ENCODE assay signal across 17 cellular contexts in the genomic region with DNA sequence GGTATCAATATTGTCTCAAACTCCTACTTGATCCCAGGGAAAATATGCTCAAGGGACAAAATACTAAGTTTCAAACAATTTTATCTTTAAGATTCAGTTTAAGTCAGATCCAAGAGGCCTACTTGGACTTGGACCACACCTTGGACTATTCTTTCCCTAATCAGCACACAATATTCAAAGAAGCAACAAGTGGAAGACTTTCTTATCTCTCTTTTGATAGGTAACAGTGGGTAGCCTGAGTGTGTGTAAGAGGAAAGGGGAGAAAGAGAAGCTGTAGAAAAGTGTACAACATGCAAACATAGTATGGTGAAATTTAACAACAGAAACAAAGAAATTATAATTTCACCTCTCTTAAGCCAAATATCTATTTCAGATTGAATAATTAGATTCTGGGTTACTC. TPM values are rescaled to one million over a fixed set of nuclear protein-coding genes. Genes with fewer than 3 reads are reported as not detected.
DNase-seq lines count a peak whose midpoint lies in the region; ATAC-seq and TF ChIP-seq lines count a peak whose summit lies in the region.
"Had no signal": no experiment of that assay in that cellular context is flagged by ENCODE, and none has a peak within 500 bp of the region (broad histone marks: within the 10 kb centered on the region; RNA-seq: fewer than 3 reads in every experiment).

No MANE protein-coding gene starts in this region.

- H3K4me3 ChIP-seq in CD8-positive, alpha-beta T cell (ENCODE audit: low read depth, low read length): no peak overlapping the region
- no peak overlapping the region for H3K4me3 ChIP-seq in A673 (ENCODE audit: low read depth, low read length, poor library complexity, severe bottlenecking)
- H3K4me3 ChIP-seq: BLaER1 had no signal

- POLR2A ChIA-PET in CD8-positive, alpha-beta T cell (lab: Charles Lee): no interaction called here
- POLR2A ChIA-PET in A673 (lab: Charles Lee; ENCODE audit: low non-redundant PET): no interaction called here

- no peak overlapping the region for H3K4me3 Mint-ChIP-seq in activated T-cell treated with anti-CD3 and anti-CD28 coated beads, Interleukin-2, amount 50 U/mL, for 24 hours
- no peak overlapping the region for H3K4me3 Mint-ChIP-seq in activated T-cell treated with anti-CD3 and anti-CD28 coated beads, Interleukin-2, amount 50 U/mL, for 4 hours
- no peak overlapping the region for H3K4me3 Mint-ChIP-seq in CD8-positive, alpha-beta T cell
- H3K4me3 Mint-ChIP-seq in central memory CD8-positive, alpha-beta T cell: no peak overlapping the region
- no peak overlapping the region for H3K4me3 Mint-ChIP-seq in naive B cell

- H3K9me3 Mint-ChIP-seq in activated T-cell treated with anti-CD3 and anti-CD28 coated beads, Interleukin-2, amount 50 U/mL, for 24 hours: no peaks in the 10 kb centered on the region
- H3K9me3 Mint-ChIP-seq in activated T-cell treated with anti-CD3 and anti-CD28 coated beads, Interleukin-2, amount 50 U/mL, for 4 hours: no peaks in the 10 kb centered on the region
- no peaks in the 10 kb centered on the region for H3K9me3 Mint-ChIP-seq in CD8-positive, alpha-beta T cell
- H3K9me3 Mint-ChIP-seq in central memory CD8-positive, alpha-beta T cell: no peaks in the 10 kb centered on the region
- no peaks in the 10 kb centered on the region for H3K9me3 Mint-ChIP-seq in naive B cell

- H3K36me3 ChIP-seq in CD8-positive, alpha-beta T cell (ENCODE audit: insufficient read depth, low read length): no peaks in the 10 kb centered on the region
- no peaks in the 10 kb centered on the region for H3K36me3 ChIP-seq in A673 (ENCODE audit: insufficient read depth, low read length, poor library complexity, severe bottlenecking)

- H3K27ac ChIP-seq in CD8-positive, alpha-beta T cell (ENCODE audit: low read depth, low read length): no peak overlapping the region
- no peak overlapping the region for H3K27ac ChIP-seq in A673 (ENCODE audit: low read depth, low read length, poor library complexity, severe bottlenecking)
- H3K27ac ChIP-seq: BLaER1 had no signal

- H3K27ac Mint-ChIP-seq in activated T-cell treated with anti-CD3 and anti-CD28 coated beads, Interleukin-2, amount 50 U/mL, for 24 hours: peak overlapping the region; percentile 6
- H3K27ac Mint-ChIP-seq in CD8-positive, alpha-beta T cell: peak overlapping the region; percentile 5
- H3K27ac Mint-ChIP-seq in central memory CD8-positive, alpha-beta T cell (ENCODE audit: low read depth): peak overlapping the region; percentile 80
- H3K27ac Mint-ChIP-seq in naive B cell: peak overlapping the region in 4 of 6 donors; percentile 1 to 88 (median 50)

- in situ Hi-C loops in ACHN (cut with HindIII; ENCODE audit: low pct_ligation_motif_present, low pct_unique_long_range_greater_than_20kb, low sequenced_read_pairs): no loop called here

- no peak for DNase-seq in activated T-cell treated with anti-CD3 and anti-CD28 coated beads, Interleukin-2, amount 50 U/mL, for 24 hours
- DNase-seq in activated T-cell treated with anti-CD3 and anti-CD28 coated beads, Interleukin-2, amount 50 U/mL, for 4 hours: no peak
- DNase-seq in CD8-positive, alpha-beta T cell: no peak
- DNase-seq in central memory CD8-positive, alpha-beta T cell (ENCODE audit: low spot score in 2 of 2): no peak
- DNase-seq in naive B cell: no peak
- DNase-seq in ACHN: no peak
- DNase-seq in sciatic nerve (ENCODE audit: low spot score): no peak
- no peak for DNase-seq in A673 (ENCODE audit: low spot score)
- DNase-seq: DMS79, NCI-H1092 treated with DMSO at 0.1 percent for 48 hours, NCI-H2081, NCI-H510A treated with DMSO at 0.1 percent for 48 hours, NCI-H82, PC-3, RPMI8226, SIG-M5 had no signal

- no peak for ATAC-seq in activated T-cell treated with anti-CD3 and anti-CD28 coated beads, Interleukin-2, amount 50 U/mL, for 4 hours
- ATAC-seq in CD8-positive, alpha-beta T cell: no peak
- no peak for ATAC-seq in central memory CD8-positive, alpha-beta T cell (replicated peaks; ENCODE audit: extremely low read depth, poor library complexity, severe bottlenecking)
- ATAC-seq in naive B cell (ENCODE audit: low read depth in 2 of 2) (no peak), sciatic nerve (no peak)
- ATAC-seq: PC-3 had no signal

- peaks cover 50% of the 10 kb centered on the region for H3K4me1 Mint-ChIP-seq in activated T-cell treated with anti-CD3 and anti-CD28 coated beads, Interleukin-2, amount 50 U/mL, for 24 hours (ENCODE audit: low read depth)
- H3K4me1 Mint-ChIP-seq in activated T-cell treated with anti-CD3 and anti-CD28 coated beads, Interleukin-2, amount 50 U/mL, for 4 hours (ENCODE audit: low read depth): peaks cover 42% of the 10 kb centered on the region
- peaks cover 45% of the 10 kb centered on the region for H3K4me1 Mint-ChIP-seq in CD8-positive, alpha-beta T cell (ENCODE audit: low read depth)
- H3K4me1 Mint-ChIP-seq in central memory CD8-positive, alpha-beta T cell: peaks cover 38% of the 10 kb centered on the region
- peaks cover 16 to 40% (median 37%) of the 10 kb centered on the region in 3 donors for H3K4me1 Mint-ChIP-seq in naive B cell

- intact Hi-C loops in CD8-positive, alpha-beta T cell (cut with DNase I, micrococcal nuclease): no loop called here
- intact Hi-C loops in sciatic nerve (cut with DNase I): no loop called here
- intact Hi-C loops in A673 (cut with micrococcal nuclease; ENCODE audit: unreplicated experiment): no loop called here

- no peaks in the 10 kb centered on the region for H3K27me3 ChIP-seq in CD8-positive, alpha-beta T cell (ENCODE audit: insufficient read depth, low read length)
- H3K27me3 ChIP-seq in A673 (replicated peaks; ENCODE audit: insufficient read depth, low read depth, low read length, poor library complexity): no peaks in the 10 kb centered on the region
- H3K27me3 ChIP-seq: BLaER1 had no signal

- no peak for TF ChIP-seq CTCF in CD8-positive, alpha-beta T cell (IDR thresholded peaks at IDR 0.05)
- TF ChIP-seq CTCF in A673 (conservative IDR thresholded peaks at IDR 0.05; ENCODE audit: low read depth, low read length): no peak

- H3K4me1 ChIP-seq in CD8-positive, alpha-beta T cell (ENCODE audit: insufficient read depth, low read length): peaks cover 15% of the 10 kb centered on the region
- H3K4me1 ChIP-seq in A673 (ENCODE audit: insufficient read depth, low read length, poor library complexity, severe bottlenecking): no peaks in the 10 kb centered on the region

- no peaks in the 10 kb centered on the region for H3K9me3 ChIP-seq in CD8-positive, alpha-beta T cell (ENCODE audit: low read length)
- no peaks in the 10 kb centered on the region for H3K9me3 ChIP-seq in A673 (ENCODE audit: low read depth, low read length, poor library complexity, severe bottlenecking)

- peaks cover 29% of the 10 kb centered on the region for H3K36me3 Mint-ChIP-seq in activated T-cell treated with anti-CD3 and anti-CD28 coated beads, Interleukin-2, amount 50 U/mL, for 24 hours (ENCODE audit: low read depth)
- peaks cover 9% of the 10 kb centered on the region for H3K36me3 Mint-ChIP-seq in activated T-cell treated with anti-CD3 and anti-CD28 coated beads, Interleukin-2, amount 50 U/mL, for 4 hours (ENCODE audit: insufficient read depth)
- peaks cover 15% of the 10 kb centered on the region for H3K36me3 Mint-ChIP-seq in CD8-positive, alpha-beta T cell
- peaks cover 4% of the 10 kb centered on the region for H3K36me3 Mint-ChIP-seq in central memory CD8-positive, alpha-beta T cell (ENCODE audit: insufficient read depth)
- no peaks in the 10 kb centered on the region for H3K36me3 Mint-ChIP-seq in naive B cell

- no peaks in the 10 kb centered on the region for H3K27me3 Mint-ChIP-seq in activated T-cell treated with anti-CD3 and anti-CD28 coated beads, Interleukin-2, amount 50 U/mL, for 24 hours
- H3K27me3 Mint-ChIP-seq in activated T-cell treated with anti-CD3 and anti-CD28 coated beads, Interleukin-2, amount 50 U/mL, for 4 hours (ENCODE audit: low read depth): no peaks in the 10 kb centered on the region
- H3K27me3 Mint-ChIP-seq in CD8-positive, alpha-beta T cell (ENCODE audit: low read depth): no peaks in the 10 kb centered on the region
- no peaks in the 10 kb centered on the region for H3K27me3 Mint-ChIP-seq in central memory CD8-positive, alpha-beta T cell
- no peaks in the 10 kb centered on the region for H3K27me3 Mint-ChIP-seq in naive B cell

- no TSS peak for BruUV-seq in A673 (replicated peaks; lab: Mats Ljungman, UMichigan)

- CTCF ChIA-PET in CD8-positive, alpha-beta T cell (lab: Charles Lee): interaction anchor here (1.7 kb wide), 1 partner anchor 15 kb away, joined by 5 read pairs; no protein-coding TSS in a partner anchor
- CTCF ChIA-PET in A673 (lab: Charles Lee): no interaction called here

RNA-seq across cellular contexts. Expression of a gene that starts 6.5 kb away (rescaled TPM):
- 10 to 100 TPM; 39.0 to 48.0 (median 39.0) TPM for total RNA-seq in activated T-cell treated with anti-CD3 and anti-CD28 coated beads, Interleukin-2, amount 50 U/mL, for 4 hours
- 10 to 100 TPM; 45.2 to 46.2 TPM for total RNA-seq in CD8-positive, alpha-beta T cell
- 100 to 1,000 TPM in 1 of 6 donors, 10 to 100 TPM in 5; 45.2 to 126 (median 55.7) TPM for polyA plus RNA-seq in naive B cell (ENCODE audit: low read depth in 6 of 6)
- total RNA-seq in sciatic nerve (51.9 TPM), A673 (2021) (57.0 and 63.7 TPM in 2 replicates)

RNA-seq across cellular contexts. Expression of a gene that starts 48.6 kb away (rescaled TPM):
- total RNA-seq in activated T-cell treated with anti-CD3 and anti-CD28 coated beads, Interleukin-2, amount 50 U/mL, for 4 hours: 10 to 100 TPM; 45.9 to 50.1 (median 46.5) TPM
- total RNA-seq in CD8-positive, alpha-beta T cell: 10 to 100 TPM; 42.2 to 43.3 TPM
- 100 to 1,000 TPM; 171 to 225 (median 208) TPM for polyA plus RNA-seq in naive B cell (ENCODE audit: low read depth in 6 of 6)
- total RNA-seq in sciatic nerve (45.8 TPM), A673 (2021) (25.4 and 28.7 TPM in 2 replicates)

RNA-seq across cellular contexts. Expression of a gene that starts 56.8 kb away (rescaled TPM):
- 1 to 10 TPM in 1 of 3 donors, under 1 TPM in 2; 0.60 to 1.2 (median 0.87) TPM for total RNA-seq in activated T-cell treated with anti-CD3 and anti-CD28 coated beads, Interleukin-2, amount 50 U/mL, for 4 hours
- total RNA-seq in CD8-positive, alpha-beta T cell: under 1 TPM; 0.24 to 0.50 TPM
- not detected for polyA plus RNA-seq in naive B cell (ENCODE audit: low read depth in 6 of 6)
- 32.2 TPM for total RNA-seq in sciatic nerve
- 0.58 and 1.3 TPM in 2 replicates for total RNA-seq in A673 (2021)

Comparison
In these comparisons a context has a peak if more than half of its experiments do, and no peak if none do; other contexts are left out.
1. H3K27ac Mint-ChIP-seq: peak in every context shown above with its lines; median percentile 80 in central memory CD8-positive, alpha-beta T cell; 50 in naive B cell; 6 in activated T-cell treated with anti-CD3 and anti-CD28 coated beads, Interleukin-2, amount 50 U/mL, for 24 hours; 5 in CD8-positive, alpha-beta T cell.
2. RNA of a gene that starts 56.8 kb away (total RNA-seq): 32.2 TPM in sciatic nerve (single experiment); 0.60 to 1.2 TPM in activated T-cell treated with anti-CD3 and anti-CD28 coated beads, Interleukin-2, amount 50 U/mL, for 4 hours, 0.58 to 1.3 TPM in A673 and 0.24 to 0.50 TPM in CD8-positive, alpha-beta T cell; every median in the first group is over 10 times any median in the second.